Comparison of ENCODE assay signal across 18 cellular contexts in the genomic region with DNA sequence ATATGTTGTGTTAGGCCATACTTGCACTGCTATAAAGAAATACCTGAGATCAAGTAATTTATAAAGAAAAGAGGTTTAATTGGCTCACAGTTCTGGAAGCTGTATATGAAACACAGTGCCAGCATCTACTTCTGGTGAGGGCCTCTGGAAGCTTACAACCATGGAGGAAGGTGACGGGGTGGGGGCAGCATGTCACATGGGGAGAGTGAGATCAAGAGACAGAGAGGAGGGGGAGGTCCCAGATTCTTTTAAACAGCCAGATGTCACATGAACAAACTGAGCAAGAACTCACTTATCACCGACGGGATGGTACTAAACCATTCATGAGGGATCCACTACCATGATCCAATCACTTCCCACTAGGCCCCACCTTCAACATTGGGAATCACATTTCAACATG. TPM values are rescaled to one million over a fixed set of nuclear protein-coding genes. Genes with fewer than 3 reads are reported as not detected.
DNase-seq lines count a peak whose midpoint lies in the region; ATAC-seq and TF ChIP-seq lines count a peak whose summit lies in the region.
"Had no signal": no experiment of that assay in that cellular context is flagged by ENCODE, and none has a peak within 500 bp of the region (broad histone marks: within the 10 kb centered on the region; RNA-seq: fewer than 3 reads in every experiment).

No MANE protein-coding gene starts in this region.

- H3K4me2 ChIP-seq in mesendoderm (ENCODE audit: low read length) = no peak overlapping the region
- H3K4me2 ChIP-seq: BLaER1 had no signal

- no peak overlapping the region for H3K56ac ChIP-seq in mesendoderm (ENCODE audit: low read length)

- H2BK120ac ChIP-seq in mesendoderm (ENCODE audit: low read depth, low read length) = no peak overlapping the region

- no peaks in the 10 kb centered on the region for H3K4me1 ChIP-seq in mesendoderm (ENCODE audit: control insufficient read depth, low read depth, low read length)
- no peaks in the 10 kb centered on the region for H3K4me1 ChIP-seq in naive thymus-derived CD4-positive, alpha-beta T cell (ENCODE audit: control insufficient read depth in 2 of 2, insufficient read depth in 2 of 2, low read length in 2 of 2)
- H3K4me1 ChIP-seq: BE2C, BLaER1 had no signal

- no peak overlapping the region for H3K4me3 ChIP-seq in mesendoderm (ENCODE audit: low read length)
- H3K4me3 ChIP-seq in naive thymus-derived CD4-positive, alpha-beta T cell (ENCODE audit: low read length) = no peak overlapping the region
- H3K4me3 ChIP-seq: BLaER1 had no signal

- H3K36me3 ChIP-seq in mesendoderm (ENCODE audit: control insufficient read depth, insufficient read depth, low read length) = no peaks in the 10 kb centered on the region
- no peaks in the 10 kb centered on the region for H3K36me3 ChIP-seq in naive thymus-derived CD4-positive, alpha-beta T cell (ENCODE audit: control insufficient read depth in 2 of 3, insufficient read depth in 3 of 3, low read length in 3 of 3)
- H3K36me3 ChIP-seq: BE2C, BLaER1 had no signal

- ATAC-seq in stimulated activated effector memory CD8-positive, alpha-beta T cell treated with anti-CD3 and anti-CD28 coated beads, Interleukin-12 subunit alpha, Interleukin-12 subunit beta, amount 100 ng/mL, for 72 hours = no peak
- ATAC-seq in naive thymus-derived CD4-positive, alpha-beta T cell = no peak
- ATAC-seq: CD8-positive, alpha-beta T cell had no signal

- TF ChIP-seq CTCF in C4-2B (conservative IDR thresholded peaks at IDR 0.05) (no peak), VCaP (conservative IDR thresholded peaks at IDR 0.05) (no peak)

- no peak overlapping the region for H3K4ac ChIP-seq in mesendoderm (ENCODE audit: low read depth, low read length)

- DNase-seq in mesendoderm (peak; percentile 4), NAMALWA (ENCODE audit: low spot score) (no peak), NCI-H1105 treated with DMSO at 0.1 percent for 48 hours (lab: John Stamatoyannopoulos, UW) (no peak)
- DNase-seq in stimulated activated effector memory CD8-positive, alpha-beta T cell treated with anti-CD3 and anti-CD28 coated beads, Interleukin-12 subunit alpha, Interleukin-12 subunit beta, amount 100 ng/mL, for 72 hours (ENCODE audit: low spot score in 2 of 2) = no peak
- DNase-seq in naive thymus-derived CD4-positive, alpha-beta T cell = no peak
- DNase-seq: 8988T; ACHN; BE2C; C1 segment of cervical spinal cord; Caco-2; Calu3; CD4-positive, alpha-beta T cell; CD8-positive, alpha-beta T cell; DMS79 treated with DMSO at 0.1 percent for 48 hours; GF-D8 had no signal

- no peak overlapping the region for H2AK5ac ChIP-seq in mesendoderm (ENCODE audit: low read length)

- no peaks in the 10 kb centered on the region for H3K27me3 Mint-ChIP-seq in naive thymus-derived CD4-positive, alpha-beta T cell
- H3K27me3 Mint-ChIP-seq: CD4-positive, alpha-beta T cell had no signal

- no peaks in the 10 kb centered on the region for H3K79me2 ChIP-seq in mesendoderm (ENCODE audit: control insufficient read depth, insufficient read depth, low read length)

- CTCF ChIA-PET in naive thymus-derived CD4-positive, alpha-beta T cell (lab: Charles Lee) = no interaction called here

- H2BK5ac ChIP-seq in mesendoderm (ENCODE audit: low read length) = no peak overlapping the region

- H2BK15ac ChIP-seq in mesendoderm (replicated peaks; ENCODE audit: low read depth) = no peak overlapping the region

- H3K27me3 ChIP-seq in mesendoderm (ENCODE audit: insufficient read depth, low read length, poor library complexity) = no peaks in the 10 kb centered on the region
- no peaks in the 10 kb centered on the region for H3K27me3 ChIP-seq in naive thymus-derived CD4-positive, alpha-beta T cell (ENCODE audit: control insufficient read depth in 2 of 2, insufficient read depth in 2 of 2, low read length in 2 of 2)
- H3K27me3 ChIP-seq: BE2C, BLaER1 had no signal

- H3K4me3 Mint-ChIP-seq in stimulated activated effector memory CD8-positive, alpha-beta T cell treated with anti-CD3 and anti-CD28 coated beads, Interleukin-12 subunit alpha, Interleukin-12 subunit beta, amount 100 ng/mL, for 72 hours = no peak overlapping the region
- H3K4me3 Mint-ChIP-seq in naive thymus-derived CD4-positive, alpha-beta T cell = no peak overlapping the region
- H3K4me3 Mint-ChIP-seq: CD4-positive, alpha-beta T cell; CD8-positive, alpha-beta T cell had no signal

- H3K36me3 Mint-ChIP-seq in stimulated activated effector memory CD8-positive, alpha-beta T cell treated with anti-CD3 and anti-CD28 coated beads, Interleukin-12 subunit alpha, Interleukin-12 subunit beta, amount 100 ng/mL, for 72 hours = no peaks in the 10 kb centered on the region
- H3K36me3 Mint-ChIP-seq in naive thymus-derived CD4-positive, alpha-beta T cell = peaks cover 0 to 14% (median 8%) of the 10 kb centered on the region in 5 donors

- POLR2A ChIA-PET in naive thymus-derived CD4-positive, alpha-beta T cell (lab: Charles Lee) = no interaction called here

- no peaks in the 10 kb centered on the region for H3K4me1 Mint-ChIP-seq in stimulated activated effector memory CD8-positive, alpha-beta T cell treated with anti-CD3 and anti-CD28 coated beads, Interleukin-12 subunit alpha, Interleukin-12 subunit beta, amount 100 ng/mL, for 72 hours
- peaks cover 0 to 7% (median 2%) of the 10 kb centered on the region in 7 donors for H3K4me1 Mint-ChIP-seq in naive thymus-derived CD4-positive, alpha-beta T cell

- no peak overlapping the region for H3K9ac ChIP-seq in mesendoderm (ENCODE audit: low read length)
- H3K9ac ChIP-seq: BLaER1 had no signal

- no peaks in the 10 kb centered on the region for H3K79me1 ChIP-seq in mesendoderm (ENCODE audit: low read length)

- H4K5ac ChIP-seq in mesendoderm (ENCODE audit: low read length) = no peak overlapping the region

- no peaks in the 10 kb centered on the region for H3K9me3 Mint-ChIP-seq in stimulated activated effector memory CD8-positive, alpha-beta T cell treated with anti-CD3 and anti-CD28 coated beads, Interleukin-12 subunit alpha, Interleukin-12 subunit beta, amount 100 ng/mL, for 72 hours
- peaks cover 0 to 2% (median 0%) of the 10 kb centered on the region in 11 donors for H3K9me3 Mint-ChIP-seq in naive thymus-derived CD4-positive, alpha-beta T cell
- H3K9me3 Mint-ChIP-seq: CD4-positive, alpha-beta T cell; CD8-positive, alpha-beta T cell had no signal

- H3K27ac ChIP-seq in C4-2B = peak overlapping the region; percentile 11; the same call in 1 of the 2 replicates
- peak overlapping the region; percentile 97 for H3K27ac ChIP-seq in VCaP
- no peak overlapping the region for H3K27ac ChIP-seq in mesendoderm (ENCODE audit: low read depth, low read length)
- H3K27ac ChIP-seq in naive thymus-derived CD4-positive, alpha-beta T cell (ENCODE audit: low read depth, low read length) = no peak overlapping the region
- H3K27ac ChIP-seq: BLaER1 had no signal

- H3K23ac ChIP-seq in mesendoderm (ENCODE audit: low read length) = no peak overlapping the region

- H3K9me3 ChIP-seq in naive thymus-derived CD4-positive, alpha-beta T cell (ENCODE audit: control insufficient read depth in 2 of 3, low read length in 3 of 3) = no peaks in the 10 kb centered on the region
- H3K9me3 ChIP-seq: BE2C, BLaER1, Caco-2 had no signal

- no CpG with 5 or more reads among the region's 3 CpGs for WGBS in mesendoderm (ENCODE audit: extremely low coverage, insufficient coverage, low lambda C conversion rate)

- H4K8ac ChIP-seq in mesendoderm (ENCODE audit: low read depth, low read length) = no peak overlapping the region

- peak overlapping the region; percentile 29 for H3K27ac Mint-ChIP-seq in stimulated activated effector memory CD8-positive, alpha-beta T cell treated with anti-CD3 and anti-CD28 coated beads, Interleukin-12 subunit alpha, Interleukin-12 subunit beta, amount 100 ng/mL, for 72 hours
- no peak overlapping the region for H3K27ac Mint-ChIP-seq in naive thymus-derived CD4-positive, alpha-beta T cell
- H3K27ac Mint-ChIP-seq: CD4-positive, alpha-beta T cell; CD8-positive, alpha-beta T cell had no signal

- H3K18ac ChIP-seq in mesendoderm (ENCODE audit: low read length) = no peak overlapping the region

- intact Hi-C loops in naive thymus-derived CD4-positive, alpha-beta T cell (cut with micrococcal nuclease) = no loop called here

RNA-seq across cellular contexts. Expression of a gene that starts 42.6 kb away (rescaled TPM):
- polyA plus RNA-seq in mesendoderm (2013, experiment 1 of 2) = 3.1 TPM
- polyA plus RNA-seq in mesendoderm (2013, experiment 2 of 2) = 3.3 TPM
- total RNA-seq in naive thymus-derived CD4-positive, alpha-beta T cell = 1 to 10 TPM; 3.3 to 8.9 (median 7.4) TPM
- 1 to 10 TPM; 3.5 to 5.0 TPM for polyA plus RNA-seq in naive thymus-derived CD4-positive, alpha-beta T cell

RNA-seq across cellular contexts. Expression of a gene that starts 51.5 kb away (rescaled TPM):
- 1.6 TPM for polyA plus RNA-seq in mesendoderm (2013, experiment 1 of 2)
- 1.8 TPM for polyA plus RNA-seq in mesendoderm (2013, experiment 2 of 2)
- 1 to 10 TPM; 1.6 to 4.4 (median 3.7) TPM for total RNA-seq in naive thymus-derived CD4-positive, alpha-beta T cell
- 1 to 10 TPM; 5.2 to 8.9 TPM for polyA plus RNA-seq in naive thymus-derived CD4-positive, alpha-beta T cell

RNA-seq across cellular contexts. Expression of a gene that starts 51.7 kb away (rescaled TPM):
- 10.7 TPM for polyA plus RNA-seq in mesendoderm (2013, experiment 1 of 2)
- polyA plus RNA-seq in mesendoderm (2013, experiment 2 of 2) = 11.6 TPM
- 1 to 10 TPM; 2.1 to 6.3 (median 4.9) TPM for total RNA-seq in naive thymus-derived CD4-positive, alpha-beta T cell
- polyA plus RNA-seq in naive thymus-derived CD4-positive, alpha-beta T cell = 1 to 10 TPM in 1 of 2 donors, under 1 TPM in 1; 0.58 to 2.1 TPM

Comparison
In these comparisons a context has a peak if more than half of its experiments do, and no peak if none do; other contexts are left out.
1. H3K27ac ChIP-seq: peak in C4-2B (single experiment) and VCaP (single experiment); none in mesendoderm (single experiment) and naive thymus-derived CD4-positive, alpha-beta T cell (single experiment).